Comparison of ENCODE assay signal across 8 cellular contexts in the genomic region with DNA sequence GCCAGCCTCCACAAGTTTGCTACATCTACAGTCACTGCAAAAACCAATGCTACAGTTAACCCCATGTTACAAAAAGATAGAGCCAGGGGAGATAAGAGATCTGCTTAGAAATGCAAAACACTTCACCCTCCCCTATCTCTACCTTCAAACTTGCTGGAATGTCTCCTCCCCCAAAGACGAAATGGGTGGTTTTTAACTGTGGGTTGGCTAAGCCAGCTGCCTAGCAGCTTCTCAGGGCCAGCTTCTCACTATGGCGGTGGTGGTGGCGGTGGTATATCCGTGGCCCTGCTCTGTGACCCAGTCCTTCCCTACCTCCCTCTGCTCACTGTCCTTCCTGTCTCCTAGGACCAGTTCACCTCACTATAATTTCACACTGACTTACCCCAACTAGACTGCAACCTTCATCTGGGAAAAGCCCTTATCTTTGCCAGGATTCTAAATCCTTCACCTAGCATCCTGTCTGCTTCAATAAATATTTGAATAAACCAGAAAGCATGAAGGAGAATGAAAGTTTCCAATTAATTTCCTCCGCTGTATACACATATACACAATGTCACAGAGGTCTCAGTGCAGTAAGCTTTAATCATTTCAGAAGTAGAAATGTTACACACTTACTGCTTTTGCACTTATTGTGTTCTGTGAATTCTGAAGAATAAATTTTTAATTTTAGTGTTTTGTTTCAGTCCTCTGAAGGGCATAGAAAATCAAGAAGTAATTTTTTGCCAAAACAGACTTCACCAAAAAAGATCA. TPM values are rescaled to one million over a fixed set of nuclear protein-coding genes. Genes with fewer than 3 reads are reported as not detected.
A peak's percentile ranks its signal among the peaks of the same experiment; 100 is the strongest.
DNase-seq lines count a peak whose midpoint lies in the region; ATAC-seq, FAIRE-seq and TF ChIP-seq lines count a peak whose summit lies in the region.

No MANE protein-coding gene starts in this region.

- no peaks in the 10 kb centered on the region for H3K27me3 ChIP-seq in ascending aorta

- H3K9me3 ChIP-seq in ascending aorta, result no peaks in the 10 kb centered on the region

- H3K4me3 ChIP-seq in coronary artery (no peak overlapping the region), ascending aorta (no peak overlapping the region)

- intact Hi-C loops in ascending aorta (cut with DNase I), result no loop called here

- no peaks in the 10 kb centered on the region for H3K36me3 ChIP-seq in ascending aorta

- DNase-seq in NCI-H526 treated with DMSO at 0.1 percent for 48 hours (lab: John Stamatoyannopoulos, UW) (peak; percentile 76), coronary artery (ENCODE audit: low spot score) (peak; percentile 28), ascending aorta (ENCODE audit: low spot score in 2 of 2) (no peak), urothelium cell line (ENCODE audit: low spot score) (no peak), T1000 (lab: John Stamatoyannopoulos, UW) (no peak), NCI-H1417 treated with DMSO at 0.1 percent for 48 hours (lab: John Stamatoyannopoulos, UW) (no peak)

- ATAC-seq in GM18858 (IDR thresholded peaks at IDR 0.05; ENCODE audit: unreplicated experiment), result peak; percentile 39
- peak; percentile 69 for ATAC-seq in HG02623 (IDR thresholded peaks at IDR 0.05; ENCODE audit: unreplicated experiment)

- H3K27ac ChIP-seq in coronary artery (no peak overlapping the region), ascending aorta (no peak overlapping the region)

- no peaks in the 10 kb centered on the region for H3K4me1 ChIP-seq in ascending aorta

- TF ChIP-seq CTCF in coronary artery (IDR thresholded peaks at IDR 0.05), result no peak
- TF ChIP-seq CTCF in ascending aorta (IDR thresholded peaks at IDR 0.05), result no peak

- no peak for FAIRE-seq in urothelium cell line (lab: Jason Lieb, UNC)

RNA-seq across cellular contexts. Expression of a gene that starts 46.3 kb away (rescaled TPM):
- 27.4 TPM for total RNA-seq in ascending aorta

Comparison
In these comparisons a context has a peak if more than half of its experiments do, and no peak if none do; other contexts are left out.
1. DNase-seq: peak in NCI-H526 treated with DMSO at 0.1 percent for 48 hours (single experiment) and coronary artery (single experiment); none in ascending aorta (0 of 2), urothelium cell line (single experiment), T1000 (single experiment) and NCI-H1417 treated with DMSO at 0.1 percent for 48 hours (single experiment).